ENCODE assay signal across 14 cellular contexts in the genomic region with DNA sequence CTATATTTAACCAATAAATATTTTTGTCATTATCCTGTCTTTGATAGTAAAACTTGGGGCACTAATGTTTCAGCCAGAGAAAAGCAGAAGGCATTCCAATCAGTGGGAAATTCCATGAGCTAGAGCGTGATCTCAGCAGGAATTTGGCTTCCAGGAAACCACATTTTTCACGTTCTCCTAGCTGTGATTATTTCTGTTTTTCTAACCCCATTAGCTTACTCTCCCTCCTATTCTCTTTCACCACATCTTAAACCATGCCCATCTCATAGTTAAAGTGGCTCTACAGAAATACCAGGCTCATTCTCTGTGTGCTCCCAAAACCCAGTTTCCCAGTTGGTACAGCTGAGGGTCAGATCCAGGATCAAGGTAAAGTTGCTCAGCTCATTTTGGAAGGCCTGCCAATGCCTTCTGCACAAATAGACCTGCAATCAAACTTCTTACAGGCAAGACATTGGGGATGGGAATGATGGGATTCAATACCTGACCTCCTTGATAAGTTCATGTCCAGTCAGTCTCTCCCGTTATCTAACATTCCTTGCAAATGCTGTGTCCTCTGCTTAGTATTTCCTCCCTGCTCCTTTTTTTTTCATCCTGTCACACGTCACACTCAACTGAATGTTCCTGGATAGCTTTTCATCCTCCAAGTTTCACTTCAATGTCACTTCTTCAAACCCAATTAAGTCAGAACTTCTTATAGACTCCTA. TPM values are rescaled to one million over a fixed set of nuclear protein-coding genes. Genes with fewer than 3 reads are reported as not detected.
DNase-seq lines count a peak whose midpoint lies in the region; ATAC-seq, FAIRE-seq and TF ChIP-seq lines count a peak whose summit lies in the region.
"Had no signal": no experiment of that assay in that cellular context is flagged by ENCODE, and none has a peak within 500 bp of the region (broad histone marks: within the 10 kb centered on the region; RNA-seq: fewer than 3 reads in every experiment).

No MANE protein-coding gene starts in this region.

- H4K20me1 ChIP-seq in GM23338 (replicated peaks; ENCODE audit: insufficient read depth), result no peaks in the 10 kb centered on the region
- H4K20me1 ChIP-seq in astrocyte (ENCODE audit: insufficient read depth, low read length), result no peaks in the 10 kb centered on the region

- H3K27ac Mint-ChIP-seq in GM23338 (peak overlapping the region; percentile 25; the same call in 1 of the 2 replicates), astrocyte (ENCODE audit: unreplicated experiment) (peak overlapping the region; percentile 72)
- H3K27ac Mint-ChIP-seq: activated T-helper 1 cell treated with anti-CD3 and anti-CD28 coated beads, Interleukin-12 subunit alpha, Interleukin-12 subunit beta, Interleukin-2, Interleukin-4 antibody, amounts not matched to agents 30 ng/mL and 10 ng/mL and 1 ng/mL, durations not matched to agents 14 hours and 24 hours and 36 hours; natural killer cell treated with Interleukin-12 subunit alpha and Interleukin-12 subunit beta and Interleukin-15 and Interleukin-18, amount 100 ng/mL, for 72 hours had no signal

- H3K27me3 Mint-ChIP-seq in GM23338 (ENCODE audit: insufficient read depth, low read depth, poor library complexity) (peaks cover 3% of the 10 kb centered on the region), astrocyte (ENCODE audit: low read depth, unreplicated experiment) (no peaks in the 10 kb centered on the region)

- H3K9ac ChIP-seq in astrocyte (ENCODE audit: low read length), result no peak overlapping the region

- H3K4me1 ChIP-seq in GM23338 (ENCODE audit: insufficient read depth) (no peaks in the 10 kb centered on the region), astrocyte (ENCODE audit: insufficient read depth, low read length) (peaks cover 16% of the 10 kb centered on the region), heart right ventricle (peaks cover 8 to 22% (median 16%) of the 10 kb centered on the region in 9 donors)
- H3K4me1 ChIP-seq: colonic mucosa had no signal

- H3K4me2 ChIP-seq in GM23338 (0 out of 2 replicates have a peak overlapping the region, but pooled peaks have one; percentile 28), astrocyte (ENCODE audit: low read length) (peak overlapping the region; percentile 73)

- ATAC-seq in GM23338 (no peak), heart right ventricle (peak in 7 of 8 donors; percentile 41 to 64 (median 50)), sciatic nerve (peak; percentile 46), GM18519 (IDR thresholded peaks at IDR 0.05; ENCODE audit: low FRiP score, unreplicated experiment) (no peak)
- ATAC-seq: natural killer cell treated with Interleukin-12 subunit alpha and Interleukin-12 subunit beta and Interleukin-15 and Interleukin-18, amount 100 ng/mL, for 72 hours had no signal

- peak; percentile 95 for FAIRE-seq in astrocyte (lab: Jason Lieb, UNC)

- H3K9me3 ChIP-seq in astrocyte (ENCODE audit: insufficient read depth, low read depth, low read length), result no peaks in the 10 kb centered on the region
- no peaks in the 10 kb centered on the region for H3K9me3 ChIP-seq in heart right ventricle
- H3K9me3 ChIP-seq: colonic mucosa, stomach had no signal

- no peaks in the 10 kb centered on the region for H3F3A ChIP-seq in GM23338 (replicated peaks; ENCODE audit: low read depth)

- H3K27ac ChIP-seq in GM23338 (ENCODE audit: low read depth), result no peak overlapping the region
- no peak overlapping the region for H3K27ac ChIP-seq in astrocyte (ENCODE audit: low read depth, low read length)
- peak overlapping the region in 9 of 10 donors; percentile 3 to 73 (median 45) for H3K27ac ChIP-seq in heart right ventricle
- H3K27ac ChIP-seq: colonic mucosa, stomach had no signal

- H3K4me3 ChIP-seq in GM23338 (no peak overlapping the region), astrocyte (ENCODE audit: insufficient read depth, low read depth, low read length) (no peak overlapping the region), heart right ventricle (no peak overlapping the region)
- H3K4me3 ChIP-seq: colonic mucosa, stomach had no signal

- peak; percentile 54 for DNase-seq in GM23338 (ENCODE audit: low spot score)
- DNase-seq in astrocyte (ENCODE audit: low read depth), result peak; percentile 80
- DNase-seq in heart right ventricle, result no peak
- no peak for DNase-seq in sciatic nerve (ENCODE audit: low spot score)
- DNase-seq in DMS53 (lab: John Stamatoyannopoulos, UW), result no peak
- no peak for DNase-seq in NCI-H2227 treated with DMSO at 0.1 percent for 48 hours (lab: John Stamatoyannopoulos, UW)
- no peak for DNase-seq in KG1 (lab: John Stamatoyannopoulos, UW)
- DNase-seq: colonic mucosa, NCI-H524, SHP77 treated with DMSO at 0.1 percent for 48 hours, stomach had no signal

- H3K4me3 Mint-ChIP-seq in GM23338 (no peak overlapping the region; the same call in 2 of the 3 replicates), astrocyte (ENCODE audit: unreplicated experiment) (peak overlapping the region; percentile 11)
- H3K4me3 Mint-ChIP-seq: activated T-helper 1 cell treated with anti-CD3 and anti-CD28 coated beads, Interleukin-12 subunit alpha, Interleukin-12 subunit beta, Interleukin-2, Interleukin-4 antibody, amounts not matched to agents 30 ng/mL and 10 ng/mL and 1 ng/mL, durations not matched to agents 14 hours and 24 hours and 36 hours; natural killer cell treated with Interleukin-12 subunit alpha and Interleukin-12 subunit beta and Interleukin-15 and Interleukin-18, amount 100 ng/mL, for 72 hours had no signal

- intact Hi-C loops in heart right ventricle (cut with DNase I), result no loop called here
- intact Hi-C loops in sciatic nerve (cut with DNase I), result no loop called here

- peak overlapping the region; percentile 0; the same call in 1 of the 2 replicates for H2AFZ ChIP-seq in GM23338
- peak overlapping the region; percentile 20 for H2AFZ ChIP-seq in astrocyte (ENCODE audit: low read depth, low read length)

- no peaks in the 10 kb centered on the region for H3K9me2 ChIP-seq in GM23338 (ENCODE audit: insufficient read depth)

- WGBS in heart right ventricle, 2 donors, result 21 to 25% methylated on average over 4 of the region's 4 CpGs

- H3K9me3 Mint-ChIP-seq in GM23338 (no peaks in the 10 kb centered on the region), astrocyte (ENCODE audit: unreplicated experiment) (peaks cover 4% of the 10 kb centered on the region)
- H3K9me3 Mint-ChIP-seq: activated T-helper 1 cell treated with anti-CD3 and anti-CD28 coated beads, Interleukin-12 subunit alpha, Interleukin-12 subunit beta, Interleukin-2, Interleukin-4 antibody, amounts not matched to agents 30 ng/mL and 10 ng/mL and 1 ng/mL, durations not matched to agents 14 hours and 24 hours and 36 hours; natural killer cell treated with Interleukin-12 subunit alpha and Interleukin-12 subunit beta and Interleukin-15 and Interleukin-18, amount 100 ng/mL, for 72 hours had no signal

- TF ChIP-seq CTCF in GM23338 (conservative IDR thresholded peaks at IDR 0.05; ENCODE audit: low read depth in 2 of 2) (no peak), astrocyte (IDR thresholded peaks at IDR 0.05; ENCODE audit: insufficient read depth, low read depth, low read length) (no peak), heart right ventricle (IDR thresholded peaks at IDR 0.05) (no peak)

- H3K27me3 ChIP-seq in GM23338 (ENCODE audit: insufficient read depth) (no peaks in the 10 kb centered on the region), astrocyte (ENCODE audit: insufficient read depth, low read length) (peaks cover 8% of the 10 kb centered on the region), heart right ventricle (no peaks in the 10 kb centered on the region)
- H3K27me3 ChIP-seq: colonic mucosa, stomach had no signal

- H3K36me3 Mint-ChIP-seq in GM23338 (ENCODE audit: low read depth), result no peaks in the 10 kb centered on the region; the same call in 2 of the 3 replicates
- H3K36me3 Mint-ChIP-seq in astrocyte (ENCODE audit: low read depth, unreplicated experiment), result peaks cover 2% of the 10 kb centered on the region
- H3K36me3 Mint-ChIP-seq: natural killer cell treated with Interleukin-12 subunit alpha and Interleukin-12 subunit beta and Interleukin-15 and Interleukin-18, amount 100 ng/mL, for 72 hours had no signal

- H3K79me2 ChIP-seq in GM23338 (replicated peaks; ENCODE audit: insufficient read depth) (no peaks in the 10 kb centered on the region), astrocyte (ENCODE audit: insufficient read depth, low read length) (no peaks in the 10 kb centered on the region)

- H3K4me1 Mint-ChIP-seq in GM23338 (peaks cover 11% of the 10 kb centered on the region), astrocyte (ENCODE audit: low read depth, unreplicated experiment) (peaks cover 11% of the 10 kb centered on the region)

- H3K36me3 ChIP-seq in GM23338 (ENCODE audit: insufficient read depth), result no peaks in the 10 kb centered on the region
- H3K36me3 ChIP-seq in astrocyte (ENCODE audit: insufficient read depth, low read length), result no peaks in the 10 kb centered on the region
- peaks cover 0 to 46% (median 0%) of the 10 kb centered on the region in 9 donors for H3K36me3 ChIP-seq in heart right ventricle
- H3K36me3 ChIP-seq: colonic mucosa, stomach had no signal

TF ChIP-seq in GM23338, 12 proteins besides CTCF, POLR2A, EP300 and RAD21 (continues in another document):
- TF ChIP-seq JUNB (IDR thresholded peaks at IDR 0.05; ENCODE audit: unreplicated experiment) (no peak), NANOG (IDR thresholded peaks at IDR 0.05; ENCODE audit: borderline replicate concordance) (no peak), EZH2phosphoT487 (IDR thresholded peaks at IDR 0.05; ENCODE audit: unreplicated experiment) (no peak)
- TF ChIP-seq, protein P1, sequence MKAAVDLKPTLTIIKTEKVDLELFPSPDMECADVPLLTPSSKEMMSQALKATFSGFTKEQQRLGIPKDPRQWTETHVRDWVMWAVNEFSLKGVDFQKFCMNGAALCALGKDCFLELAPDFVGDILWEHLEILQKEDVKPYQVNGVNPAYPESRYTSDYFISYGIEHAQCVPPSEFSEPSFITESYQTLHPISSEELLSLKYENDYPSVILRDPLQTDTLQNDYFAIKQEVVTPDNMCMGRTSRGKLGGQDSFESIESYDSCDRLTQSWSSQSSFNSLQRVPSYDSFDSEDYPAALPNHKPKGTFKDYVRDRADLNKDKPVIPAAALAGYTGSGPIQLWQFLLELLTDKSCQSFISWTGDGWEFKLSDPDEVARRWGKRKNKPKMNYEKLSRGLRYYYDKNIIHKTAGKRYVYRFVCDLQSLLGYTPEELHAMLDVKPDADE (IDR thresholded peaks at IDR 0.05), result no peak

RNA-seq across cellular contexts. Expression of a gene that starts 33.1 kb away (rescaled TPM):
- 99.9 and 101 TPM in 2 replicates for total RNA-seq in GM23338 (2014; rRNA removed; shearing (Covaris generic))
- polyA plus RNA-seq in GM23338 (2016; fragmentation: Nextera tagmentation; extraction: Ambion mirVana) (52.6 and 61.7 TPM in 2 replicates), heart right ventricle (10 to 100 TPM; 28.7 to 32.7 TPM)
- total RNA-seq in astrocyte (166 and 171 TPM in 2 replicates), heart right ventricle (10 to 100 TPM; 42.6 to 68.0 (median 55.9) TPM), sciatic nerve (104 TPM)

Comparison
In these comparisons a context has a peak if more than half of its experiments do, and no peak if none do; other contexts are left out.
1. ATAC-seq: peak in heart right ventricle (7 of 8) and sciatic nerve (single experiment); none in GM23338 (single experiment) and GM18519 (single experiment).
2. DNase-seq: peak in GM23338 (single experiment) and astrocyte (single experiment); none in heart right ventricle (0 of 2), sciatic nerve (single experiment), DMS53 (single experiment), NCI-H2227 treated with DMSO at 0.1 percent for 48 hours (single experiment) and KG1 (single experiment).
3. H3K27ac ChIP-seq: peak in heart right ventricle (9 of 10); none in GM23338 (single experiment) and astrocyte (single experiment).